In genomic region chr6:37162740-37163139, GRCh38 we compare ENCODE assay signal across 27 cellular contexts.
"Had no signal": no experiment of that assay in that cellular context is flagged by ENCODE, and none has a peak within 500 bp of the region (broad histone marks: within the 10 kb centered on the region; RNA-seq: fewer than 3 reads in every experiment).

No MANE protein-coding gene starts in this region.

- H3K36me3 Mint-ChIP-seq: brain had no signal

- H3K9me3 ChIP-seq: SJSA1 had no signal

- H3K9me3 Mint-ChIP-seq: activated CD8-positive, alpha-beta T cell treated with anti-CD3 and anti-CD28 coated beads for 36 hours; activated naive CD8-positive, alpha-beta T cell treated with anti-CD3 and anti-CD28 coated beads, Interleukin-2, amount 50 U/mL, for 24 hours; activated T-cell treated with anti-CD3 and anti-CD28 coated beads, Interleukin-2, amount 50 U/mL, for 72 hours; central memory CD8-positive, alpha-beta T cell had no signal

- DNase-seq: activated CD4-positive, alpha-beta T cell treated with anti-CD3 and anti-CD28 coated beads for 36 hours; activated CD4-positive, alpha-beta T cell treated with anti-CD3 and anti-CD28 coated beads, Interleukin-2, amount 50 U/mL, for 1 hour; activated CD8-positive, alpha-beta memory T cell treated with anti-CD3 and anti-CD28 coated beads, Interleukin-2, amount 50 U/mL, for 4 hours; activated CD8-positive, alpha-beta T cell treated with anti-CD3 and anti-CD28 coated beads for 36 hours; activated naive CD4-positive, alpha-beta T cell treated with anti-CD3 and anti-CD28 coated beads, Interleukin-2, amount 50 U/mL, for 16 hours; activated naive CD8-positive, alpha-beta T cell treated with anti-CD3 and anti-CD28 coated beads, Interleukin-2, amount 50 U/mL, for 24 hours; activated T-cell treated with anti-CD3 and anti-CD28 coated beads, Interleukin-2, amount 50 U/mL, for 72 hours; amygdala; KBM-7; MV-4-11; NCI-H1092 treated with DMSO at 0.1 percent for 48 hours; NCI-H1417 treated with DMSO at 0.1 percent for 48 hours; NCI-H1694; NCI-H2029; NCI-H2107; NCI-H2171 treated with DMSO at 0.1 percent for 48 hours; NCI-H226; NCI-H510A; NCI-H526 treated with DMSO at 0.1 percent for 48 hours; NCI-H82; PC-3; SHP77; T-helper 1 cell; WERI-Rb-1 had no signal

- H3K27me3 ChIP-seq: SJSA1 had no signal

- ATAC-seq: activated CD4-positive, alpha-beta T cell treated with anti-CD3 and anti-CD28 coated beads for 36 hours; activated CD8-positive, alpha-beta T cell treated with anti-CD3 and anti-CD28 coated beads for 36 hours; activated naive CD8-positive, alpha-beta T cell treated with anti-CD3 and anti-CD28 coated beads, Interleukin-2, amount 50 U/mL, for 24 hours; activated T-cell treated with anti-CD3 and anti-CD28 coated beads, Interleukin-2, amount 50 U/mL, for 72 hours; PC-3 had no signal

- H3K4me3 ChIP-seq: SJSA1 had no signal

- H3K4me3 Mint-ChIP-seq: activated CD4-positive, alpha-beta T cell treated with anti-CD3 and anti-CD28 coated beads for 36 hours; activated CD8-positive, alpha-beta T cell treated with anti-CD3 and anti-CD28 coated beads for 36 hours; activated naive CD8-positive, alpha-beta T cell treated with anti-CD3 and anti-CD28 coated beads, Interleukin-2, amount 50 U/mL, for 24 hours; activated T-cell treated with anti-CD3 and anti-CD28 coated beads, Interleukin-2, amount 50 U/mL, for 72 hours; central memory CD8-positive, alpha-beta T cell had no signal

- H3K27me3 Mint-ChIP-seq: activated CD4-positive, alpha-beta T cell treated with anti-CD3 and anti-CD28 coated beads for 36 hours; activated CD8-positive, alpha-beta T cell treated with anti-CD3 and anti-CD28 coated beads for 36 hours; activated naive CD8-positive, alpha-beta T cell treated with anti-CD3 and anti-CD28 coated beads, Interleukin-2, amount 50 U/mL, for 24 hours; central memory CD8-positive, alpha-beta T cell had no signal

- H3K27ac ChIP-seq: SJSA1, WERI-Rb-1 had no signal

- H3K27ac Mint-ChIP-seq: activated CD4-positive, alpha-beta T cell treated with anti-CD3 and anti-CD28 coated beads for 36 hours; activated CD8-positive, alpha-beta T cell treated with anti-CD3 and anti-CD28 coated beads for 36 hours; activated naive CD8-positive, alpha-beta T cell treated with anti-CD3 and anti-CD28 coated beads, Interleukin-2, amount 50 U/mL, for 24 hours; activated T-cell treated with anti-CD3 and anti-CD28 coated beads, Interleukin-2, amount 50 U/mL, for 72 hours had no signal

- H3K36me3 ChIP-seq: SJSA1, WERI-Rb-1 had no signal
